In the genomic region with DNA sequence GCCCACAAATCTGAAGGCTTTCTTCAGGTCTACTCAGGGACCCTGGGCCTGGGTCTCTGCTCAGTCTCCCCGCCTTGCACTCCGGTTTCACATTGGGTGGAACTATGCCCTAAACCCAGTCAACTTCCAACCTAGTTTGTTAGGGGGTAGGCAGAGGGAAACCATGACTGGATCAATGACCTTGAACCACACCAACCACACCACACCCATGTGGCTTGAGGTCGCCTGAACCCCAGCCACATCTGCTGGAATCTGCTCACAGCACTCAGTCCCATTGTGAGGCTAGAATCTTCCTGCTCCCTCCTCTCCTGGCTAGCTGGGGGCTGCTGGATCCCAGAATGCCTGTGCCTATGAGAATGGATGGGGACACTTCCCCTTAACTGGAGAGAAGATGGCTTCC, we compare ENCODE assay signal across 10 cellular contexts.
"Had no signal": no experiment of that assay in that cellular context is flagged by ENCODE, and none has a peak within 500 bp of the region (broad histone marks: within the 10 kb centered on the region; RNA-seq: fewer than 3 reads in every experiment).

No MANE protein-coding gene starts in this region.

- DNase-seq: activated T-cell treated with anti-CD3 and anti-CD28 coated beads, Interleukin-2, amount 50 U/mL, for 1 hour; adrenal gland; effector memory CD8-positive, alpha-beta T cell; immature natural killer cell; natural killer cell; posterior cingulate gyrus; trophoblast cell had no signal

- H3K27me3 Mint-ChIP-seq: effector memory CD8-positive, alpha-beta T cell had no signal

- H3K4me3 Mint-ChIP-seq: effector memory CD8-positive, alpha-beta T cell; natural killer cell had no signal

- H3K9me3 Mint-ChIP-seq: effector memory CD8-positive, alpha-beta T cell; immature natural killer cell; natural killer cell had no signal

- H3K27ac ChIP-seq: adrenal gland, coronary artery, epithelial cell of prostate, skin epidermis had no signal

- H3K27ac Mint-ChIP-seq: natural killer cell had no signal

- H3K4me3 ChIP-seq: adrenal gland, coronary artery, skin epidermis had no signal

- ATAC-seq: effector memory CD8-positive, alpha-beta T cell; natural killer cell had no signal

- H3K27me3 ChIP-seq: adrenal gland had no signal

- H3K9me3 ChIP-seq: adrenal gland had no signal
